11 cellular contexts compared by ENCODE assay signal in genomic region chr9:36980148-36980974, GRCh38. TPM values are rescaled to one million over a fixed set of nuclear protein-coding genes. Genes with fewer than 3 reads are reported as not detected.
DNase-seq lines count a peak whose midpoint lies in the region; ATAC-seq and TF ChIP-seq lines count a peak whose summit lies in the region.
"Had no signal": no experiment of that assay in that cellular context is flagged by ENCODE, and none has a peak within 500 bp of the region (broad histone marks: within the 10 kb centered on the region; RNA-seq: fewer than 3 reads in every experiment).

No MANE protein-coding gene starts in this region.

- H3K9ac ChIP-seq in SU-DHL-6 (ENCODE audit: low read length) = no peak overlapping the region

- H3K4me1 ChIP-seq in CD8-positive, alpha-beta T cell (ENCODE audit: insufficient read depth, low read length) = no peaks in the 10 kb centered on the region
- no peaks in the 10 kb centered on the region for H3K4me1 ChIP-seq in naive thymus-derived CD4-positive, alpha-beta T cell (ENCODE audit: control insufficient read depth in 2 of 2, insufficient read depth in 2 of 2, low read length in 2 of 2)

- H3K27me3 ChIP-seq in SU-DHL-6 (ENCODE audit: low read length) = no peaks in the 10 kb centered on the region
- peaks cover 12% of the 10 kb centered on the region for H3K27me3 ChIP-seq in CD8-positive, alpha-beta T cell (ENCODE audit: insufficient read depth, low read length)
- peaks cover 3% of the 10 kb centered on the region in 2 donors for H3K27me3 ChIP-seq in naive thymus-derived CD4-positive, alpha-beta T cell (ENCODE audit: control insufficient read depth in 2 of 2, insufficient read depth in 2 of 2, low read length in 2 of 2)

- TF ChIP-seq CTCF in SU-DHL-6 (IDR thresholded peaks at IDR 0.05; ENCODE audit: insufficient read depth, low read length, poor library complexity, severe bottlenecking) = peak; percentile 49
- TF ChIP-seq CTCF in CD8-positive, alpha-beta T cell (IDR thresholded peaks at IDR 0.05) = no peak

- peaks cover 12% of the 10 kb centered on the region for H3F3A ChIP-seq in SU-DHL-6 (ENCODE audit: insufficient read depth)

- POLR2A ChIA-PET in CD8-positive, alpha-beta T cell (lab: Charles Lee) = no interaction called here
- POLR2A ChIA-PET in naive thymus-derived CD4-positive, alpha-beta T cell (lab: Charles Lee) = no interaction called here

- peaks cover 4% of the 10 kb centered on the region for H3K4me1 Mint-ChIP-seq in CD8-positive, alpha-beta T cell (ENCODE audit: low read depth)
- H3K4me1 Mint-ChIP-seq in naive thymus-derived CD4-positive, alpha-beta T cell = peaks cover 0 to 5% (median 4%) of the 10 kb centered on the region in 7 donors

- H3K9me3 Mint-ChIP-seq in CD8-positive, alpha-beta T cell = no peaks in the 10 kb centered on the region
- peaks cover 0 to 4% (median 0%) of the 10 kb centered on the region in 11 donors for H3K9me3 Mint-ChIP-seq in naive thymus-derived CD4-positive, alpha-beta T cell

- peaks cover 88% of the 10 kb centered on the region for H3K79me2 ChIP-seq in SU-DHL-6 (ENCODE audit: insufficient read depth, low read length)

- CTCF ChIA-PET in CD8-positive, alpha-beta T cell (lab: Charles Lee) = no interaction called here
- CTCF ChIA-PET in naive thymus-derived CD4-positive, alpha-beta T cell (lab: Charles Lee) = interaction anchor here (1.0 kb wide), 1 partner anchor 330 kb away, joined by 3 read pairs; no protein-coding TSS in a partner anchor

- H3K36me3 ChIP-seq in SU-DHL-6 (ENCODE audit: low read length) = no peaks in the 10 kb centered on the region; the same call in 1 of the 2 replicates
- H3K36me3 ChIP-seq in CD8-positive, alpha-beta T cell (ENCODE audit: insufficient read depth, low read length) = no peaks in the 10 kb centered on the region
- H3K36me3 ChIP-seq in naive thymus-derived CD4-positive, alpha-beta T cell (ENCODE audit: control insufficient read depth in 2 of 3, insufficient read depth in 3 of 3, low read length in 3 of 3) = no peaks in the 10 kb centered on the region
- H3K36me3 ChIP-seq: stomach had no signal

- DNase-seq in NCI-H2227 (lab: John Stamatoyannopoulos, UW; ENCODE audit: unreplicated experiment) (peak; percentile 9), NCI-H2227 treated with DMSO at 0.1 percent for 48 hours (lab: John Stamatoyannopoulos, UW) (no peak), NCI-H187 treated with DMSO at 0.1 percent for 48 hours (lab: John Stamatoyannopoulos, UW) (peak; percentile 14), retina (peak; percentile 38)
- DNase-seq in CD8-positive, alpha-beta T cell = no peak
- DNase-seq in naive thymus-derived CD4-positive, alpha-beta T cell = no peak
- DNase-seq: stomach had no signal

- H3K9me2 ChIP-seq in SU-DHL-6 (replicated peaks; ENCODE audit: insufficient read depth, low read length) = no peaks in the 10 kb centered on the region

- H3K36me3 Mint-ChIP-seq in CD8-positive, alpha-beta T cell = no peaks in the 10 kb centered on the region
- no peaks in the 10 kb centered on the region for H3K36me3 Mint-ChIP-seq in naive thymus-derived CD4-positive, alpha-beta T cell

- ATAC-seq in CD8-positive, alpha-beta T cell = no peak
- no peak for ATAC-seq in naive thymus-derived CD4-positive, alpha-beta T cell
- ATAC-seq in GM18498 (IDR thresholded peaks at IDR 0.05; ENCODE audit: unreplicated experiment) = no peak

- H3K27ac Mint-ChIP-seq in CD8-positive, alpha-beta T cell = no peak overlapping the region
- H3K27ac Mint-ChIP-seq in naive thymus-derived CD4-positive, alpha-beta T cell = no peak overlapping the region

- H2AFZ ChIP-seq in SU-DHL-6 (ENCODE audit: low read depth, low read length, severe bottlenecking) = no peak overlapping the region

- H3K4me3 Mint-ChIP-seq in CD8-positive, alpha-beta T cell = no peak overlapping the region
- no peak overlapping the region for H3K4me3 Mint-ChIP-seq in naive thymus-derived CD4-positive, alpha-beta T cell

- intact Hi-C loops in CD8-positive, alpha-beta T cell (cut with DNase I, micrococcal nuclease) = no loop called here
- intact Hi-C loops in naive thymus-derived CD4-positive, alpha-beta T cell (cut with micrococcal nuclease) = no loop called here

- peaks cover 63% of the 10 kb centered on the region for H3K27me3 Mint-ChIP-seq in CD8-positive, alpha-beta T cell (ENCODE audit: low read depth)
- peaks cover 44 to 69% (median 56%) of the 10 kb centered on the region in 5 donors for H3K27me3 Mint-ChIP-seq in naive thymus-derived CD4-positive, alpha-beta T cell

- H3K27ac ChIP-seq in SU-DHL-6 (ENCODE audit: low read depth, low read length) = no peak overlapping the region
- H3K27ac ChIP-seq in CD8-positive, alpha-beta T cell (ENCODE audit: low read depth, low read length) = no peak overlapping the region
- no peak overlapping the region for H3K27ac ChIP-seq in naive thymus-derived CD4-positive, alpha-beta T cell (ENCODE audit: low read depth, low read length)
- H3K27ac ChIP-seq: stomach had no signal

- H3K4me2 ChIP-seq in SU-DHL-6 (ENCODE audit: low read depth, low read length, poor library complexity, severe bottlenecking) = no peak overlapping the region

- no peaks in the 10 kb centered on the region for H3K9me3 ChIP-seq in SU-DHL-6 (ENCODE audit: insufficient read depth, low read length)
- no peaks in the 10 kb centered on the region for H3K9me3 ChIP-seq in CD8-positive, alpha-beta T cell (ENCODE audit: low read length)
- H3K9me3 ChIP-seq in naive thymus-derived CD4-positive, alpha-beta T cell (ENCODE audit: control insufficient read depth in 2 of 3, low read length in 3 of 3) = no peaks in the 10 kb centered on the region
- H3K9me3 ChIP-seq: stomach had no signal

- H4K20me1 ChIP-seq in SU-DHL-6 (ENCODE audit: low read depth, low read length) = peaks cover 6% of the 10 kb centered on the region; the same call in 1 of the 2 replicates

- no peak overlapping the region for H3K4me3 ChIP-seq in SU-DHL-6 (ENCODE audit: insufficient read depth, low read length, poor library complexity, severe bottlenecking)
- no peak overlapping the region for H3K4me3 ChIP-seq in CD8-positive, alpha-beta T cell (ENCODE audit: low read depth, low read length)
- H3K4me3 ChIP-seq in naive thymus-derived CD4-positive, alpha-beta T cell (ENCODE audit: low read length) = no peak overlapping the region
- H3K4me3 ChIP-seq: stomach had no signal

RNA-seq across cellular contexts. Expression of gene PAX5, which starts 53.7 kb away (rescaled TPM):
- total RNA-seq in CD8-positive, alpha-beta T cell = 1 to 10 TPM; 1.9 to 2.3 TPM
- 1 to 10 TPM in 1 of 5 experiments, under 1 TPM in 4; 0.12 to 8.0 (median 0.40) TPM for total RNA-seq in naive thymus-derived CD4-positive, alpha-beta T cell
- polyA plus RNA-seq in naive thymus-derived CD4-positive, alpha-beta T cell = under 1 TPM in 1 of 2 donors, not detected in 1; 0.10 TPM
- total RNA-seq: pulmonary artery endothelial cell had no signal
- polyA plus RNA-seq: AG04450 had no signal

Comparison
In these comparisons a context has a peak if more than half of its experiments do, and no peak if none do; other contexts are left out.
1. DNase-seq: peak in NCI-H2227 (single experiment), NCI-H187 treated with DMSO at 0.1 percent for 48 hours (single experiment) and retina (single experiment); none in NCI-H2227 treated with DMSO at 0.1 percent for 48 hours (single experiment), CD8-positive, alpha-beta T cell (0 of 7) and naive thymus-derived CD4-positive, alpha-beta T cell (0 of 9).